ENCODE assay signal across 24 cellular contexts in genomic region chr1:227744668-227745067, GRCh38. TPM values are rescaled to one million over a fixed set of nuclear protein-coding genes. Genes with fewer than 3 reads are reported as not detected.
DNase-seq lines count a peak whose midpoint lies in the region; ATAC-seq and TF ChIP-seq lines count a peak whose summit lies in the region.
"Had no signal": no experiment of that assay in that cellular context is flagged by ENCODE, and none has a peak within 500 bp of the region (broad histone marks: within the 10 kb centered on the region; RNA-seq: fewer than 3 reads in every experiment).

No MANE protein-coding gene starts in this region.

- TF ChIP-seq POLR2A in suprapubic skin (IDR thresholded peaks at IDR 0.05): no peak

- no peaks in the 10 kb centered on the region for H3K27me3 ChIP-seq in effector memory CD4-positive, alpha-beta T cell (replicated peaks; ENCODE audit: control insufficient read depth, insufficient read depth, low read length, poor library complexity, severe bottlenecking)
- no peaks in the 10 kb centered on the region for H3K27me3 ChIP-seq in suprapubic skin
- H3K27me3 ChIP-seq: esophagus squamous epithelium, gastrocnemius medialis, thyroid gland had no signal

- H3K27ac Mint-ChIP-seq in activated naive CD4-positive, alpha-beta T cell treated with anti-CD3 and anti-CD28 coated beads, Interleukin-2, amount 50 U/mL, for 72 hours: peak overlapping the region; percentile 51 to 77
- no peak overlapping the region for H3K27ac Mint-ChIP-seq in activated naive CD4-positive, alpha-beta T cell treated with anti-CD3 and anti-CD28 coated beads for 36 hours
- H3K27ac Mint-ChIP-seq: activated naive CD8-positive, alpha-beta T cell treated with anti-CD3 and anti-CD28 coated beads, Interleukin-2, amount 10 ng/mL, durations not matched to agents 7 days and 5 days; activated T-helper 1 cell treated with anti-CD3 and anti-CD28 coated beads, Interleukin-12 subunit alpha, Interleukin-12 subunit beta, Interleukin-2, Interleukin-4 antibody, amounts not matched to agents 30 ng/mL and 10 ng/mL and 1 ng/mL, durations not matched to agents 14 hours and 24 hours and 36 hours had no signal

- TF ChIP-seq CTCF in suprapubic skin (IDR thresholded peaks at IDR 0.05): no peak

- H3K4me3 ChIP-seq in effector memory CD4-positive, alpha-beta T cell (ENCODE audit: insufficient read depth, low read depth, low read length, poor library complexity, severe bottlenecking): no peak overlapping the region
- no peak overlapping the region for H3K4me3 ChIP-seq in suprapubic skin
- H3K4me3 ChIP-seq: esophagus squamous epithelium, gastrocnemius medialis, thyroid gland had no signal

- H3K36me3 Mint-ChIP-seq in activated naive CD4-positive, alpha-beta T cell treated with anti-CD3 and anti-CD28 coated beads, Interleukin-2, amount 50 U/mL, for 72 hours: peaks cover 0 to 5% of the 10 kb centered on the region in 2 donors
- peaks cover 7% of the 10 kb centered on the region for H3K36me3 Mint-ChIP-seq in activated naive CD4-positive, alpha-beta T cell treated with anti-CD3 and anti-CD28 coated beads for 36 hours (ENCODE audit: low read depth)

- H3K4me1 ChIP-seq in effector memory CD4-positive, alpha-beta T cell (ENCODE audit: control insufficient read depth, insufficient read depth, low read length, poor library complexity, severe bottlenecking): peaks cover 34% of the 10 kb centered on the region
- H3K4me1 ChIP-seq in suprapubic skin: peaks cover 12% of the 10 kb centered on the region
- H3K4me1 ChIP-seq: thyroid gland had no signal

- no peaks in the 10 kb centered on the region for H3K9me3 ChIP-seq in effector memory CD4-positive, alpha-beta T cell (ENCODE audit: control insufficient read depth, low read length)
- H3K9me3 ChIP-seq in suprapubic skin: no peaks in the 10 kb centered on the region
- H3K9me3 ChIP-seq: esophagus squamous epithelium, gastrocnemius medialis, thyroid gland had no signal

- H3K27ac ChIP-seq in effector memory CD4-positive, alpha-beta T cell (ENCODE audit: insufficient read depth, low read length, poor library complexity, severe bottlenecking): peak overlapping the region; percentile 8
- peak overlapping the region; percentile 7 for H3K27ac ChIP-seq in suprapubic skin
- H3K27ac ChIP-seq: esophagus squamous epithelium, gastrocnemius medialis, HL-60, thyroid gland had no signal

- no peak for TF ChIP-seq EP300 in suprapubic skin (IDR thresholded peaks at IDR 0.05)

- CTCF ChIA-PET in activated naive CD4-positive, alpha-beta T cell treated with anti-CD3 and anti-CD28 coated beads for 36 hours (lab: Charles Lee): no interaction called here

- H3K27me3 Mint-ChIP-seq in activated naive CD4-positive, alpha-beta T cell treated with anti-CD3 and anti-CD28 coated beads for 36 hours (ENCODE audit: low read depth): no peaks in the 10 kb centered on the region
- H3K27me3 Mint-ChIP-seq: activated naive CD8-positive, alpha-beta T cell treated with anti-CD3 and anti-CD28 coated beads, Interleukin-2, amount 10 ng/mL, durations not matched to agents 7 days and 5 days; effector memory CD8-positive, alpha-beta T cell had no signal

- H3K4me3 Mint-ChIP-seq in activated naive CD4-positive, alpha-beta T cell treated with anti-CD3 and anti-CD28 coated beads for 36 hours: no peak overlapping the region
- H3K4me3 Mint-ChIP-seq: activated naive CD8-positive, alpha-beta T cell treated with anti-CD3 and anti-CD28 coated beads, Interleukin-2, amount 10 ng/mL, durations not matched to agents 7 days and 5 days; activated T-helper 1 cell treated with anti-CD3 and anti-CD28 coated beads, Interleukin-12 subunit alpha, Interleukin-12 subunit beta, Interleukin-2, Interleukin-4 antibody, amounts not matched to agents 30 ng/mL and 10 ng/mL and 1 ng/mL, durations not matched to agents 14 hours and 24 hours and 36 hours; effector memory CD8-positive, alpha-beta T cell had no signal

- no peak for ATAC-seq in activated naive CD4-positive, alpha-beta T cell treated with anti-CD3 and anti-CD28 coated beads, Interleukin-2, amount 50 U/mL, for 72 hours
- ATAC-seq in GM18517 (IDR thresholded peaks at IDR 0.05; ENCODE audit: unreplicated experiment): no peak
- ATAC-seq: effector memory CD8-positive, alpha-beta T cell; HepG2; Right ventricle myocardium inferior had no signal

- no peaks in the 10 kb centered on the region for H3K9me3 Mint-ChIP-seq in activated naive CD4-positive, alpha-beta T cell treated with anti-CD3 and anti-CD28 coated beads, Interleukin-2, amount 50 U/mL, for 72 hours
- no peaks in the 10 kb centered on the region for H3K9me3 Mint-ChIP-seq in activated naive CD4-positive, alpha-beta T cell treated with anti-CD3 and anti-CD28 coated beads for 36 hours
- H3K9me3 Mint-ChIP-seq: activated naive CD8-positive, alpha-beta T cell treated with anti-CD3 and anti-CD28 coated beads, Interleukin-2, amount 10 ng/mL, durations not matched to agents 7 days and 5 days; activated T-helper 1 cell treated with anti-CD3 and anti-CD28 coated beads, Interleukin-12 subunit alpha, Interleukin-12 subunit beta, Interleukin-2, Interleukin-4 antibody, amounts not matched to agents 30 ng/mL and 10 ng/mL and 1 ng/mL, durations not matched to agents 14 hours and 24 hours and 36 hours; effector memory CD8-positive, alpha-beta T cell had no signal

- 57% methylated on average over 7 of the region's 8 CpGs for WGBS in suprapubic skin

- H3K36me3 ChIP-seq in effector memory CD4-positive, alpha-beta T cell (ENCODE audit: control insufficient read depth, insufficient read depth, low read length): peaks cover 6% of the 10 kb centered on the region
- H3K36me3 ChIP-seq in suprapubic skin: peaks cover 13% of the 10 kb centered on the region

- no peak for DNase-seq in activated naive CD4-positive, alpha-beta T cell treated with anti-CD3 and anti-CD28 coated beads, Interleukin-2, amount 50 U/mL, for 72 hours (ENCODE audit: low spot score in 2 of 2)
- DNase-seq in activated naive CD4-positive, alpha-beta T cell treated with anti-CD3 and anti-CD28 coated beads for 36 hours: no peak
- DNase-seq in NCI-H69 (lab: John Stamatoyannopoulos, UW) (peak; percentile 65), suprapubic skin (ENCODE audit: low spot score in 2 of 2) (peak in 1 of 2 donors; percentile 62), 8988T (no peak)
- no peak for DNase-seq in effector memory CD4-positive, alpha-beta T cell
- DNase-seq: activated CD4-positive, CD25-positive, alpha-beta regulatory T cell treated with anti-CD3 and anti-CD28 coated beads, Interleukin-2, amount 50 U/mL, for 72 hours; activated naive CD8-positive, alpha-beta T cell treated with anti-CD3 and anti-CD28 coated beads, Interleukin-2, amount 10 ng/mL, durations not matched to agents 7 days and 5 days; Calu3; effector memory CD8-positive, alpha-beta T cell; esophagus squamous epithelium; gastrocnemius medialis; hypothalamus; islet precursor cell; mammary epithelial cell; NCI-H1436; stimulated activated CD4-positive, alpha-beta T cell treated with anti-CD3 and anti-CD28 coated beads, Interleukin-4, amount 100 ng/mL, for 1 hour; stimulated activated naive CD4-positive, alpha-beta T cell treated with Interleukin-2 at 50 U/mL for 16 hours; thyroid gland had no signal

- peaks cover 34% of the 10 kb centered on the region for H3K4me1 Mint-ChIP-seq in activated naive CD4-positive, alpha-beta T cell treated with anti-CD3 and anti-CD28 coated beads for 36 hours (ENCODE audit: low read depth)

- intact Hi-C loops in activated naive CD4-positive, alpha-beta T cell treated with anti-CD3 and anti-CD28 coated beads for 36 hours (cut with micrococcal nuclease): no loop called here

RNA-seq across cellular contexts. Expression of gene SNAP47, which starts 9.4 kb away (rescaled TPM):
- total RNA-seq in activated naive CD4-positive, alpha-beta T cell treated with anti-CD3 and anti-CD28 coated beads, Interleukin-2, amount 50 U/mL, for 72 hours: 10 to 100 TPM; 33.8 to 35.8 TPM
- 10 to 100 TPM; 18.7 to 23.0 TPM for total RNA-seq in activated naive CD4-positive, alpha-beta T cell treated with anti-CD3 and anti-CD28 coated beads for 36 hours
- 10 to 100 TPM; 35.8 to 51.0 (median 42.9) TPM for total RNA-seq in suprapubic skin

RNA-seq across cellular contexts. Expression of gene JMJD4, which starts 9.6 kb away (rescaled TPM):
- 10 to 100 TPM in 1 of 2 donors, 1 to 10 TPM in 1; 7.2 to 14.8 TPM for total RNA-seq in activated naive CD4-positive, alpha-beta T cell treated with anti-CD3 and anti-CD28 coated beads, Interleukin-2, amount 50 U/mL, for 72 hours
- 10 to 100 TPM; 11.3 to 11.7 TPM for total RNA-seq in activated naive CD4-positive, alpha-beta T cell treated with anti-CD3 and anti-CD28 coated beads for 36 hours
- total RNA-seq in suprapubic skin: 10 to 100 TPM in 3 of 4 donors, 1 to 10 TPM in 1; 9.9 to 24.2 (median 16.5) TPM
